1 cellular context compared by ENCODE assay signal in the genomic region with DNA sequence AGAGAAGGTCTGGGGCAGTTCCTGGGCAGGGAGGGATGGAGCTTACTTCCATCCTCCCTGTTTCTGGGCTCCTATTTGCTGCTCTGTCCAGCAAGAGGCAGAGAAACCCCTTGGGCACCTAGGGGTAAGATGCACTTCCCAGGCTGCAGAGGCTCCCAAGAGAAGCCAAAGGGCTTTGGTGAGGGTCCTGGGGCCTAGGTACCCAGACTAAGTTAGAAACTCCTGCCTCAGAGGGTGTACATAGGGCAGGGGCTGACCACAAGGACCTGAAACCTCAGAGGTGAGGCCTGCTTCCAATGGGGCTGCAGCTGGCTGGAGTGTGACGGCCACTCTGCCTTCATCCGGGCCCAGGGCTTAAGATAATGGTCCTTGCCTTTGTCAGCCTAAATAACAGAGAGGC.
A peak's percentile ranks its signal among the peaks of the same experiment; 100 is the strongest.
TF ChIP-seq lines count a peak whose summit lies in the region.

No MANE protein-coding gene starts in this region.

TF ChIP-seq in HepG2, 621 proteins besides CTCF, POLR2A, EP300 and RAD21:
- no peak for TF ChIP-seq ZNF616 (CRISPR knock-in tag; IDR thresholded peaks at IDR 0.05; ENCODE audit: low read depth)
- peak; percentile 24; the same call in 1 of the 2 replicates for TF ChIP-seq EED (CRISPR knock-in tag; IDR thresholded peaks at IDR 0.05)
- TF ChIP-seq ZNF274 (CRISPR knock-in tag; IDR thresholded peaks at IDR 0.05): no peak
TF ChIP-seq in HepG2: peak in this region for 1.
